ENCODE assay signal across 2 cellular contexts in the genomic region with DNA sequence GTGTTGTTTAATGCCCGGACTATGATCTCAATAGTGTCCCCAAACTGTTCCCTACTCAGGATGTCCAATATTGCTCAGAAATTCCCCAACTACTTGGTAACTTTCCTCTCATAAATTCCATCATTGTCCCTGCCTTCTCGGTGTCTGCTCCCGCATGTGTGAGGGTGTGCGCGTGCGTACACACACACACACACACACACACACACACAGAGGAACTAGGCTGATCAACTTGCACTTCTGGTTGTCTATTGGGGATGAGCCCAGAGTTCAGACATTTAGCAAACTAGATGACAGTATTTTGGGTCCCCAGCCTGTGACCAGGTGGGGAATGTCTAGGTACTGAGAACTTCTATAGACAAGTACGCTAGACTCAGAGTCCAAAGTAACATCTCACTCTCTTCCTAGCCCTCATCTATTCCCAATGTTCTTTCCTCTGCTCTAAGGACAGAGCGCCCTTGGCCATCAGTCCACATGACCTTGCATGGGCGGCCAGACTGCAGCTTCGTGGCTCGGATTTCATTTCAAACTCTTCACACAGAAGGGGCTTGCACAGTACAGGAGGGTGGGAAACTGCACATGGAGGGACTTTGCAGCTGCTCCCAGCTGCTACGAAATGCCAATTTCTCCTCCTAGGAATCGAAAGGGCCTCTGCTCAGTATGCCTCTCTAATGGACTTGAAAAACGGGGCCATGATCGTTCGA.
TF ChIP-seq lines count a peak whose summit lies in the region.

No MANE protein-coding gene starts in this region.

TF ChIP-seq in SK-N-SH, 30 proteins besides CTCF, POLR2A, EP300 and RAD21:
- TF ChIP-seq, protein P1, sequence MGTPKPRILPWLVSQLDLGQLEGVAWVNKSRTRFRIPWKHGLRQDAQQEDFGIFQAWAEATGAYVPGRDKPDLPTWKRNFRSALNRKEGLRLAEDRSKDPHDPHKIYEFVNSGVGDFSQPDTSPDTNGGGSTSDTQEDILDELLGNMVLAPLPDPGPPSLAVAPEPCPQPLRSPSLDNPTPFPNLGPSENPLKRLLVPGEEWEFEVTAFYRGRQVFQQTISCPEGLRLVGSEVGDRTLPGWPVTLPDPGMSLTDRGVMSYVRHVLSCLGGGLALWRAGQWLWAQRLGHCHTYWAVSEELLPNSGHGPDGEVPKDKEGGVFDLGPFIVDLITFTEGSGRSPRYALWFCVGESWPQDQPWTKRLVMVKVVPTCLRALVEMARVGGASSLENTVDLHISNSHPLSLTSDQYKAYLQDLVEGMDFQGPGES (IDR thresholded peaks at IDR 0.05; ENCODE audit: low read depth, low read length) = no peak
- TF ChIP-seq GABPA (IDR thresholded peaks at IDR 0.05; ENCODE audit: low read depth) = no peak
- TF ChIP-seq SMC3 (IDR thresholded peaks at IDR 0.05; ENCODE audit: low read depth, low read length) = no peak
- TF ChIP-seq RXRA (IDR thresholded peaks at IDR 0.05; ENCODE audit: borderline replicate concordance, low read depth) = no peak
- TF ChIP-seq FOSL2 (IDR thresholded peaks at IDR 0.05; ENCODE audit: borderline replicate concordance, low read depth) = no peak
- no peak for TF ChIP-seq SIN3A (IDR thresholded peaks at IDR 0.05; ENCODE audit: borderline replicate concordance, low read depth, low read length)
- TF ChIP-seq ELF1 (IDR thresholded peaks at IDR 0.05) = no peak
- TF ChIP-seq CHD2 (IDR thresholded peaks at IDR 0.05; ENCODE audit: low read length, partially characterized antibody) = no peak
- no peak for TF ChIP-seq POLR2AphosphoS5 (IDR thresholded peaks at IDR 0.05; ENCODE audit: low read depth, low read length)
- TF ChIP-seq, protein P2, sequence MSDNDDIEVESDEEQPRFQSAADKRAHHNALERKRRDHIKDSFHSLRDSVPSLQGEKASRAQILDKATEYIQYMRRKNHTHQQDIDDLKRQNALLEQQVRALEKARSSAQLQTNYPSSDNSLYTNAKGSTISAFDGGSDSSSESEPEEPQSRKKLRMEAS (IDR thresholded peaks at IDR 0.05; ENCODE audit: low read depth) = no peak
- TF ChIP-seq, protein P3, sequence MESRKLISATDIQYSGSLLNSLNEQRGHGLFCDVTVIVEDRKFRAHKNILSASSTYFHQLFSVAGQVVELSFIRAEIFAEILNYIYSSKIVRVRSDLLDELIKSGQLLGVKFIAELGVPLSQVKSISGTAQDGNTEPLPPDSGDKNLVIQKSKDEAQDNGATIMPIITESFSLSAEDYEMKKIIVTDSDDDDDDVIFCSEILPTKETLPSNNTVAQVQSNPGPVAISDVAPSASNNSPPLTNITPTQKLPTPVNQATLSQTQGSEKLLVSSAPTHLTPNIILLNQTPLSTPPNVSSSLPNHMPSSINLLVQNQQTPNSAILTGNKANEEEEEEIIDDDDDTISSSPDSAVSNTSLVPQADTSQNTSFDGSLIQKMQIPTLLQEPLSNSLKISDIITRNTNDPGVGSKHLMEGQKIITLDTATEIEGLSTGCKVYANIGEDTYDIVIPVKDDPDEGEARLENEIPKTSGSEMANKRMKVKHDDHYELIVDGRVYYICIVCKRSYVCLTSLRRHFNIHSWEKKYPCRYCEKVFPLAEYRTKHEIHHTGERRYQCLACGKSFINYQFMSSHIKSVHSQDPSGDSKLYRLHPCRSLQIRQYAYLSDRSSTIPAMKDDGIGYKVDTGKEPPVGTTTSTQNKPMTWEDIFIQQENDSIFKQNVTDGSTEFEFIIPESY (IDR thresholded peaks at IDR 0.05; ENCODE audit: borderline replicate concordance, low read depth) = no peak
- no peak for TF ChIP-seq NFIC (IDR thresholded peaks at IDR 0.05; ENCODE audit: borderline replicate concordance)
- TF ChIP-seq RCOR1 (IDR thresholded peaks at IDR 0.05; ENCODE audit: low read length) = no peak
- no peak for TF ChIP-seq TCF12 (IDR thresholded peaks at IDR 0.05)
- no peak for TF ChIP-seq RFX5 (IDR thresholded peaks at IDR 0.05; ENCODE audit: low read length)
- TF ChIP-seq, protein P4, sequence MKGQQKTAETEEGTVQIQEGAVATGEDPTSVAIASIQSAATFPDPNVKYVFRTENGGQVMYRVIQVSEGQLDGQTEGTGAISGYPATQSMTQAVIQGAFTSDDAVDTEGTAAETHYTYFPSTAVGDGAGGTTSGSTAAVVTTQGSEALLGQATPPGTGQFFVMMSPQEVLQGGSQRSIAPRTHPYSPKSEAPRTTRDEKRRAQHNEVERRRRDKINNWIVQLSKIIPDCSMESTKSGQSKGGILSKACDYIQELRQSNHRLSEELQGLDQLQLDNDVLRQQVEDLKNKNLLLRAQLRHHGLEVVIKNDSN (IDR thresholded peaks at IDR 0.05; ENCODE audit: borderline replicate concordance, low read depth) = no peak
- no peak for TF ChIP-seq JUND (IDR thresholded peaks at IDR 0.05)
- TF ChIP-seq FOXM1 (IDR thresholded peaks at IDR 0.05; ENCODE audit: low read depth) = no peak

TF ChIP-seq in SK-N-SH treated with all-trans-retinoic acid at 6 μM for 48 hours, 23 proteins besides CTCF, POLR2A, EP300 and RAD21:
- TF ChIP-seq SNAI2 (CRISPR knock-in tag; IDR thresholded peaks at IDR 0.05) (no peak), ZNF565 (CRISPR knock-in tag; conservative IDR thresholded peaks at IDR 0.05; ENCODE audit: low read depth) (no peak), TCF4 (CRISPR knock-in tag; IDR thresholded peaks at IDR 0.05; ENCODE audit: borderline replicate concordance) (no peak), GLIS3 (CRISPR knock-in tag; IDR thresholded peaks at IDR 0.05) (no peak), ZFP30 (CRISPR knock-in tag; IDR thresholded peaks at IDR 0.05) (no peak), ZNF70 (CRISPR knock-in tag; IDR thresholded peaks at IDR 0.05) (no peak), ZNF8 (CRISPR knock-in tag; IDR thresholded peaks at IDR 0.05) (no peak), CSDC2 (CRISPR knock-in tag; IDR thresholded peaks at IDR 0.05) (no peak), BACH2 (CRISPR knock-in tag; IDR thresholded peaks at IDR 0.05; ENCODE audit: borderline replicate concordance) (no peak), OSR1 (CRISPR knock-in tag; IDR thresholded peaks at IDR 0.05) (no peak), ESRRG (CRISPR knock-in tag; IDR thresholded peaks at IDR 0.05) (no peak), PPARA (CRISPR knock-in tag; IDR thresholded peaks at IDR 0.05; ENCODE audit: borderline replicate concordance) (no peak), RARB (CRISPR knock-in tag; IDR thresholded peaks at IDR 0.05) (no peak), ZFP3 (CRISPR knock-in tag; IDR thresholded peaks at IDR 0.05) (no peak), TOX (CRISPR knock-in tag; IDR thresholded peaks at IDR 0.05; ENCODE audit: borderline replicate concordance) (no peak)
- TF ChIP-seq, protein P5, sequence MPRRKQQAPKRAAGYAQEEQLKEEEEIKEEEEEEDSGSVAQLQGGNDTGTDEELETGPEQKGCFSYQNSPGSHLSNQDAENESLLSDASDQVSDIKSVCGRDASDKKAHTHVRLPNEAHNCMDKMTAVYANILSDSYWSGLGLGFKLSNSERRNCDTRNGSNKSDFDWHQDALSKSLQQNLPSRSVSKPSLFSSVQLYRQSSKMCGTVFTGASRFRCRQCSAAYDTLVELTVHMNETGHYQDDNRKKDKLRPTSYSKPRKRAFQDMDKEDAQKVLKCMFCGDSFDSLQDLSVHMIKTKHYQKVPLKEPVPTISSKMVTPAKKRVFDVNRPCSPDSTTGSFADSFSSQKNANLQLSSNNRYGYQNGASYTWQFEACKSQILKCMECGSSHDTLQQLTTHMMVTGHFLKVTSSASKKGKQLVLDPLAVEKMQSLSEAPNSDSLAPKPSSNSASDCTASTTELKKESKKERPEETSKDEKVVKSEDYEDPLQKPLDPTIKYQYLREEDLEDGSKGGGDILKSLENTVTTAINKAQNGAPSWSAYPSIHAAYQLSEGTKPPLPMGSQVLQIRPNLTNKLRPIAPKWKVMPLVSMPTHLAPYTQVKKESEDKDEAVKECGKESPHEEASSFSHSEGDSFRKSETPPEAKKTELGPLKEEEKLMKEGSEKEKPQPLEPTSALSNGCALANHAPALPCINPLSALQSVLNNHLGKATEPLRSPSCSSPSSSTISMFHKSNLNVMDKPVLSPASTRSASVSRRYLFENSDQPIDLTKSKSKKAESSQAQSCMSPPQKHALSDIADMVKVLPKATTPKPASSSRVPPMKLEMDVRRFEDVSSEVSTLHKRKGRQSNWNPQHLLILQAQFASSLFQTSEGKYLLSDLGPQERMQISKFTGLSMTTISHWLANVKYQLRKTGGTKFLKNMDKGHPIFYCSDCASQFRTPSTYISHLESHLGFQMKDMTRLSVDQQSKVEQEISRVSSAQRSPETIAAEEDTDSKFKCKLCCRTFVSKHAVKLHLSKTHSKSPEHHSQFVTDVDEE (CRISPR knock-in tag; IDR thresholded peaks at IDR 0.05) = no peak
- TF ChIP-seq, protein P6, sequence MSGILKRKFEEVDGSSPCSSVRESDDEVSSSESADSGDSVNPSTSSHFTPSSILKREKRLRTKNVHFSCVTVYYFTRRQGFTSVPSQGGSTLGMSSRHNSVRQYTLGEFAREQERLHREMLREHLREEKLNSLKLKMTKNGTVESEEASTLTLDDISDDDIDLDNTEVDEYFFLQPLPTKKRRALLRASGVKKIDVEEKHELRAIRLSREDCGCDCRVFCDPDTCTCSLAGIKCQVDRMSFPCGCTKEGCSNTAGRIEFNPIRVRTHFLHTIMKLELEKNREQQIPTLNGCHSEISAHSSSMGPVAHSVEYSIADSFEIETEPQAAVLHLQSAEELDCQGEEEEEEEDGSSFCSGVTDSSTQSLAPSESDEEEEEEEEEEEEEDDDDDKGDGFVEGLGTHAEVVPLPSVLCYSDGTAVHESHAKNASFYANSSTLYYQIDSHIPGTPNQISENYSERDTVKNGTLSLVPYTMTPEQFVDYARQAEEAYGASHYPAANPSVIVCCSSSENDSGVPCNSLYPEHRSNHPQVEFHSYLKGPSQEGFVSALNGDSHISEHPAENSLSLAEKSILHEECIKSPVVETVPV (CRISPR knock-in tag; IDR thresholded peaks at IDR 0.05) = no peak
- TF ChIP-seq, protein P7, sequence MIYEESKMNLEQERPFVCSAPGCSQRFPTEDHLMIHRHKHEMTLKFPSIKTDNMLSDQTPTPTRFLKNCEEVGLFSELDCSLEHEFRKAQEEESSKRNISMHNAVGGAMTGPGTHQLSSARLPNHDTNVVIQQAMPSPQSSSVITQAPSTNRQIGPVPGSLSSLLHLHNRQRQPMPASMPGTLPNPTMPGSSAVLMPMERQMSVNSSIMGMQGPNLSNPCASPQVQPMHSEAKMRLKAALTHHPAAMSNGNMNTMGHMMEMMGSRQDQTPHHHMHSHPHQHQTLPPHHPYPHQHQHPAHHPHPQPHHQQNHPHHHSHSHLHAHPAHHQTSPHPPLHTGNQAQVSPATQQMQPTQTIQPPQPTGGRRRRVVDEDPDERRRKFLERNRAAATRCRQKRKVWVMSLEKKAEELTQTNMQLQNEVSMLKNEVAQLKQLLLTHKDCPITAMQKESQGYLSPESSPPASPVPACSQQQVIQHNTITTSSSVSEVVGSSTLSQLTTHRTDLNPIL (CRISPR knock-in tag; IDR thresholded peaks at IDR 0.05; ENCODE audit: low read depth) = no peak
- TF ChIP-seq, protein P8, sequence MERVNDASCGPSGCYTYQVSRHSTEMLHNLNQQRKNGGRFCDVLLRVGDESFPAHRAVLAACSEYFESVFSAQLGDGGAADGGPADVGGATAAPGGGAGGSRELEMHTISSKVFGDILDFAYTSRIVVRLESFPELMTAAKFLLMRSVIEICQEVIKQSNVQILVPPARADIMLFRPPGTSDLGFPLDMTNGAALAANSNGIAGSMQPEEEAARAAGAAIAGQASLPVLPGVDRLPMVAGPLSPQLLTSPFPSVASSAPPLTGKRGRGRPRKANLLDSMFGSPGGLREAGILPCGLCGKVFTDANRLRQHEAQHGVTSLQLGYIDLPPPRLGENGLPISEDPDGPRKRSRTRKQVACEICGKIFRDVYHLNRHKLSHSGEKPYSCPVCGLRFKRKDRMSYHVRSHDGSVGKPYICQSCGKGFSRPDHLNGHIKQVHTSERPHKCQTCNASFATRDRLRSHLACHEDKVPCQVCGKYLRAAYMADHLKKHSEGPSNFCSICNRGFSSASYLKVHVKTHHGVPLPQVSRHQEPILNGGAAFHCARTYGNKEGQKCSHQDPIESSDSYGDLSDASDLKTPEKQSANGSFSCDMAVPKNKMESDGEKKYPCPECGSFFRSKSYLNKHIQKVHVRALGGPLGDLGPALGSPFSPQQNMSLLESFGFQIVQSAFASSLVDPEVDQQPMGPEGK (CRISPR knock-in tag; IDR thresholded peaks at IDR 0.05; ENCODE audit: borderline replicate concordance) = no peak
TF ChIP-seq in SK-N-SH treated with all-trans-retinoic acid at 6 μM for 48 hours: peak in this region for 0.
